ENCODE assay signal across 20 cellular contexts in genomic region chr14:85412756-85413155, GRCh38.
A peak's percentile ranks its signal among the peaks of the same experiment; 100 is the strongest.
DNase-seq lines count a peak whose midpoint lies in the region; ATAC-seq, FAIRE-seq and TF ChIP-seq lines count a peak whose summit lies in the region.
"Had no signal": no experiment of that assay in that cellular context is flagged by ENCODE, and none has a peak within 500 bp of the region (broad histone marks: within the 10 kb centered on the region; RNA-seq: fewer than 3 reads in every experiment).

No MANE protein-coding gene starts in this region.

- H3K4me2 ChIP-seq in HepG2 (ENCODE audit: low read depth, low read length) (no peak overlapping the region), K562 (ENCODE audit: insufficient read depth, low read length) (no peak overlapping the region)
- H3K4me2 ChIP-seq: BLaER1 had no signal

- no peak overlapping the region for H3K4me3 Mint-ChIP-seq in CD4-positive, alpha-beta memory T cell
- H3K4me3 Mint-ChIP-seq: CD14-positive monocyte; CD4-positive, CD25-positive, alpha-beta regulatory T cell; CD8-positive, alpha-beta T cell had no signal

- H4K20me1 ChIP-seq in HepG2 (ENCODE audit: insufficient read depth, low read length) (no peaks in the 10 kb centered on the region), K562 (replicated peaks; ENCODE audit: control insufficient read depth, insufficient read depth, low read length) (no peaks in the 10 kb centered on the region)
- H4K20me1 ChIP-seq: BLaER1 had no signal

- H3K4me1 ChIP-seq in HepG2 (ENCODE audit: insufficient read depth, low read length) (no peaks in the 10 kb centered on the region), right lobe of liver (no peaks in the 10 kb centered on the region), K562 (replicated peaks in 1 of 2; ENCODE audit: control insufficient read depth in 2 of 2, insufficient read depth in 2 of 2, low read length in 2 of 2) (no peaks in the 10 kb centered on the region)
- no peaks in the 10 kb centered on the region for H3K4me1 ChIP-seq in CD4-positive, alpha-beta memory T cell (ENCODE audit: insufficient read depth, low read length)
- H3K4me1 ChIP-seq: BE2C, Caco-2 had no signal

- no peaks in the 10 kb centered on the region for H3K27me3 Mint-ChIP-seq in CD4-positive, alpha-beta memory T cell
- H3K27me3 Mint-ChIP-seq: CD4-positive, CD25-positive, alpha-beta regulatory T cell had no signal

- H3K79me2 ChIP-seq in HepG2 (ENCODE audit: insufficient read depth, low read length) = no peaks in the 10 kb centered on the region
- no peaks in the 10 kb centered on the region for H3K79me2 ChIP-seq in K562 (ENCODE audit: control insufficient read depth, insufficient read depth, low read length)

- H3K9me1 ChIP-seq in K562 (ENCODE audit: control insufficient read depth, insufficient read depth, low read length) = no peaks in the 10 kb centered on the region

- H3K9ac ChIP-seq in HepG2 (ENCODE audit: insufficient read depth, low read depth, low read length) (no peak overlapping the region), K562 (ENCODE audit: insufficient read depth in 1 of 2, low read depth in 2 of 2, low read length in 2 of 2) (no peak overlapping the region)
- H3K9ac ChIP-seq: BLaER1 had no signal

- no peak overlapping the region for H3K27ac ChIP-seq in HepG2 (ENCODE audit: extremely low read length, insufficient read depth, low read length)
- no peak overlapping the region for H3K27ac ChIP-seq in right lobe of liver
- no peak overlapping the region for H3K27ac ChIP-seq in K562 (ENCODE audit: extremely low read depth, low read depth, low read length)
- no peak overlapping the region for H3K27ac ChIP-seq in CD4-positive, alpha-beta memory T cell (ENCODE audit: low read depth, low read length)
- H3K27ac ChIP-seq: 22Rv1, BLaER1 had no signal

- DNase-seq in HepG2 (ENCODE audit: low spot score) = no peak
- no peak for DNase-seq in right lobe of liver
- DNase-seq in K562 (ENCODE audit: extremely low read depth in 1 of 4, low spot score in 3 of 4) = no peak
- DNase-seq in CD4-positive, alpha-beta memory T cell = no peak
- no peak for DNase-seq in left lobe of liver (ENCODE audit: low spot score)
- DNase-seq: ACHN; BE2C; C1 segment of cervical spinal cord; Caco-2; Calu3; CD4-positive, CD25-positive, alpha-beta regulatory T cell; CD8-positive, alpha-beta T cell; DMS79 treated with DMSO at 0.1 percent for 48 hours; GF-D8 had no signal

- peaks cover 0 to 10% (median 4%) of the 10 kb centered on the region in 8 donors for H3K9me3 Mint-ChIP-seq in CD4-positive, alpha-beta memory T cell
- H3K9me3 Mint-ChIP-seq: CD8-positive, alpha-beta T cell had no signal

- no peaks in the 10 kb centered on the region for H3K4me1 Mint-ChIP-seq in CD4-positive, alpha-beta memory T cell
- H3K4me1 Mint-ChIP-seq: CD4-positive, CD25-positive, alpha-beta regulatory T cell had no signal

- peaks cover 0 to 4% of the 10 kb centered on the region in 2 donors for H3K36me3 Mint-ChIP-seq in CD4-positive, alpha-beta memory T cell
- H3K36me3 Mint-ChIP-seq: CD4-positive, CD25-positive, alpha-beta regulatory T cell; CD8-positive, alpha-beta T cell had no signal

- POLR2A ChIA-PET in HepG2 (lab: Yijun Ruan, JAX) (no interaction called here), K562 (lab: Yijun Ruan, JAX) (no interaction called here)
- POLR2A ChIA-PET in CD4-positive, alpha-beta memory T cell (lab: Charles Lee; ENCODE audit: partially characterized antibody) = no interaction called here

- TF ChIP-seq POLR2A in HepG2 (IDR thresholded peaks at IDR 0.05; ENCODE audit: insufficient read depth in 1 of 2, low read depth in 2 of 2, low read length in 2 of 2) = no peak
- no peak for TF ChIP-seq POLR2A in right lobe of liver (IDR thresholded peaks at IDR 0.05)
- no peak for TF ChIP-seq POLR2A in K562 (conservative IDR thresholded peaks at IDR 0.05)

- intact Hi-C loops in HepG2 (cut with micrococcal nuclease; ENCODE audit: unreplicated experiment) = no loop called here
- intact Hi-C loops in right lobe of liver (cut with DNase I) = no loop called here
- intact Hi-C loops in K562 (cut with micrococcal nuclease) = no loop called here
- intact Hi-C loops in CD4-positive, alpha-beta memory T cell (cut with micrococcal nuclease) = no loop called here

- FAIRE-seq in HepG2 (lab: Jason Lieb, UNC) = no peak
- no peak for FAIRE-seq in K562 (lab: Jason Lieb, UNC)
- FAIRE-seq: D721Med, G401.6, GM12891 had no signal

- 95% methylated on average over 1 of the region's 1 CpG for WGBS in HepG2 (ENCODE audit: low lambda C conversion rate)
- 93% methylated on average over 1 of the region's 1 CpG for WGBS in right lobe of liver (ENCODE audit: insufficient coverage, low coverage, low lambda C conversion rate, missing lambda C conversion rate)
- WGBS in K562 (ENCODE audit: insufficient coverage, low coverage, missing lambda C conversion rate) = 8% methylated on average over 1 of the region's 1 CpG

- H2AFZ ChIP-seq in HepG2 (ENCODE audit: low read length) = no peak overlapping the region
- no peak overlapping the region for H2AFZ ChIP-seq in K562 (ENCODE audit: low read depth, low read length)

- H3K36me3 ChIP-seq in HepG2 (replicated peaks in 1 of 2; ENCODE audit: control insufficient read depth in 1 of 2, insufficient read depth in 2 of 2, low read length in 2 of 2) = no peaks in the 10 kb centered on the region
- no peaks in the 10 kb centered on the region for H3K36me3 ChIP-seq in right lobe of liver
- no peaks in the 10 kb centered on the region for H3K36me3 ChIP-seq in K562 (ENCODE audit: control insufficient read depth, insufficient read depth, low read length)
- no peaks in the 10 kb centered on the region for H3K36me3 ChIP-seq in CD4-positive, alpha-beta memory T cell (ENCODE audit: insufficient read depth, low read length)
- H3K36me3 ChIP-seq: BE2C, BLaER1 had no signal

- peaks cover 56% of the 10 kb centered on the region for H3K9me3 ChIP-seq in HepG2 (ENCODE audit: low read length)
- no peaks in the 10 kb centered on the region for H3K9me3 ChIP-seq in right lobe of liver
- H3K9me3 ChIP-seq in K562 (replicated peaks; ENCODE audit: control insufficient read depth, insufficient read depth, low read depth, low read length) = no peaks in the 10 kb centered on the region
- H3K9me3 ChIP-seq in CD4-positive, alpha-beta memory T cell (ENCODE audit: control insufficient read depth in 1 of 2, low read length in 2 of 2) = no peaks in the 10 kb centered on the region
- H3K9me3 ChIP-seq: BE2C, BLaER1, Caco-2 had no signal

- in situ Hi-C loops in HepG2 (cut with HindIII; ENCODE audit: extremely low pct_ligation_motif_present, low pct_unique_long_range_greater_than_20kb) (loop anchor here (10.0 kb wide), 1 partner anchor 112 kb away; no protein-coding TSS in a partner anchor), K562 (cut with MboI) (no loop called here)

- TF ChIP-seq RAD21 in HepG2 (CRISPR knock-in tag; IDR thresholded peaks at IDR 0.05) (no peak), K562 (CRISPR knock-in tag; conservative IDR thresholded peaks at IDR 0.05 in 1 of 2, IDR thresholded peaks at IDR 0.05 in 1 of 2) (no peak)

- no TSS peak for BruUV-seq in HepG2 (replicated peaks; lab: Mats Ljungman, UMichigan)
- no TSS peak for BruUV-seq in K562 (replicated peaks; lab: Mats Ljungman, UMichigan)

- H3K4me3 ChIP-seq in HepG2 (replicated peaks in 1 of 3; ENCODE audit: insufficient read depth in 1 of 3, low read depth in 2 of 3, low read length in 3 of 3) (no peak overlapping the region), right lobe of liver (no peak overlapping the region), K562 (no peak overlapping the region)
- H3K4me3 ChIP-seq in CD4-positive, alpha-beta memory T cell (ENCODE audit: low read length in 2 of 2) = no peak overlapping the region
- H3K4me3 ChIP-seq: BLaER1 had no signal

- CTCF ChIA-PET in HepG2 (lab: Yijun Ruan, JAX; ENCODE audit: low intra/inter-chr PET ratio, low total read pairs) (no interaction called here), K562 (lab: Yijun Ruan, JAX; ENCODE audit: low intra/inter-chr PET ratio) (no interaction called here)
- CTCF ChIA-PET in CD4-positive, alpha-beta memory T cell (lab: Charles Lee; ENCODE audit: partially characterized antibody) = no interaction called here

- no peak for ATAC-seq in HepG2
- no peak for ATAC-seq in right lobe of liver
- no peak for ATAC-seq in K562
- ATAC-seq in left lobe of liver = no peak
- ATAC-seq: CD8-positive, alpha-beta T cell had no signal

- H3K27me3 ChIP-seq in HepG2 (ENCODE audit: control insufficient read depth in 1 of 2, insufficient read depth in 2 of 2, low read length in 2 of 2) (no peaks in the 10 kb centered on the region), right lobe of liver (no peaks in the 10 kb centered on the region), K562 (ENCODE audit: control insufficient read depth in 2 of 2, insufficient read depth in 2 of 2, low read length in 2 of 2) (no peaks in the 10 kb centered on the region)
- H3K27me3 ChIP-seq in CD4-positive, alpha-beta memory T cell (ENCODE audit: insufficient read depth, low read length) = no peaks in the 10 kb centered on the region
- H3K27me3 ChIP-seq: BE2C, BLaER1 had no signal

- TF ChIP-seq EP300 in HepG2 (IDR thresholded peaks at IDR 0.05; ENCODE audit: low read depth in 2 of 2, low read length in 2 of 2) (no peak), HepG2 (CRISPR knock-in tag; IDR thresholded peaks at IDR 0.05; ENCODE audit: borderline replicate concordance) (no peak), K562 (IDR thresholded peaks at IDR 0.05; ENCODE audit: low read length) (no peak)

- no peak for TF ChIP-seq CTCF in HepG2 (CRISPR knock-in tag; IDR thresholded peaks at IDR 0.05)
- TF ChIP-seq CTCF in right lobe of liver (IDR thresholded peaks at IDR 0.05) = no peak
- TF ChIP-seq CTCF in K562 (IDR thresholded peaks at IDR 0.05 in 2 of 3, conservative IDR thresholded peaks at IDR 0.05 in 1 of 3; ENCODE audit: insufficient read depth in 2 of 3, low read depth in 1 of 3, low read length in 3 of 3) = no peak

- H3K27ac Mint-ChIP-seq in CD4-positive, alpha-beta memory T cell = no peak overlapping the region
- H3K27ac Mint-ChIP-seq: CD14-positive monocyte; CD4-positive, CD25-positive, alpha-beta regulatory T cell; CD8-positive, alpha-beta T cell had no signal

TF ChIP-seq in HepG2, 621 proteins besides CTCF, POLR2A, EP300 and RAD21 (continues in another document):
- TF ChIP-seq MLLT10 (CRISPR knock-in tag; IDR thresholded peaks at IDR 0.05) (no peak), KLF15 (CRISPR knock-in tag; IDR thresholded peaks at IDR 0.05; ENCODE audit: borderline replicate concordance) (no peak), MAFF (IDR thresholded peaks at IDR 0.05; ENCODE audit: low read depth, low read length) (0 out of 2 replicates have a peak, but pooled peaks have one; percentile 52)

TF ChIP-seq in K562, 482 proteins besides CTCF, POLR2A, EP300 and RAD21:
- TF ChIP-seq ZEB2 (IDR thresholded peaks at IDR 0.05) (no peak), ZNF316 (IDR thresholded peaks at IDR 0.05) (peak; percentile 31; the same call in 1 of the 2 replicates)

Comparison
In these comparisons a context has a peak if more than half of its experiments do, and no peak if none do; other contexts are left out.
1. Of the 241 proteins assayed by ChIP-seq in both HepG2 and K562: peak only in HepG2: MAFF and MAFK; only in K562: none; in both: none; in neither: 239.